17 cellular contexts compared by ENCODE assay signal in the genomic region with DNA sequence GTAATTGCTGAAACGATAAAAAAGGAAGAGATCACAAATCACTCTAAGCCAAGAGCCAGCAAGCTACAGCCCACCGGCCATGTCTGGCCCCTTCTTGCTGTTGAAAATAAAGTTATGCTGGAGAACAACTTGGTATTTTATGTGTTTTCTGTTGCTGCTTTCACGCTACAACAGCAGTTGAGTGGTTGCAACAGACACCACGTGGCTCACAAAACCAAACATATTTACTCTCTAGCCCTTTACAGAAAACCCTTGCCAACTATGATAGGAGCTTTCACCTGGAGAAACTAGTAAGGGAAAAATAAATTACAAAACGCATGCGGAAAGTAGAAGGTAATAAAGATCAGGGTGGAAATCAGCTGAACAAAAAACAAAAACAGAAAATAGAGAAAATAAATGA. TPM values are rescaled to one million over a fixed set of nuclear protein-coding genes. Genes with fewer than 3 reads are reported as not detected.
DNase-seq lines count a peak whose midpoint lies in the region; TF ChIP-seq lines count a peak whose summit lies in the region.
"Had no signal": no experiment of that assay in that cellular context is flagged by ENCODE, and none has a peak within 500 bp of the region (broad histone marks: within the 10 kb centered on the region; RNA-seq: fewer than 3 reads in every experiment).

No MANE protein-coding gene starts in this region.

- 46% methylated on average over 6 of the region's 6 CpGs for WGBS in liver

- no peaks in the 10 kb centered on the region for H3K36me3 ChIP-seq in liver (ENCODE audit: control insufficient read depth in 4 of 4, insufficient read depth in 3 of 4, low read depth in 1 of 4, low read length in 3 of 4)
- H3K36me3 ChIP-seq: BE2C had no signal

- H3K4me1 ChIP-seq in liver (ENCODE audit: control insufficient read depth in 4 of 4, insufficient read depth in 4 of 4, low read length in 3 of 4): peaks cover 0 to 17% (median 9%) of the 10 kb centered on the region in 4 donors

- TF ChIP-seq RAD21 in liver (IDR thresholded peaks at IDR 0.05): no peak

- H3K9ac ChIP-seq in liver (ENCODE audit: low read depth in 1 of 2, low read length in 2 of 2): no peak overlapping the region

- H3K9me3 ChIP-seq in liver (ENCODE audit: control insufficient read depth in 4 of 4, low read length in 3 of 4): no peaks in the 10 kb centered on the region
- H3K9me3 ChIP-seq: BE2C had no signal

- DNase-seq in NCI-H2107 treated with DMSO at 0.1 percent for 48 hours (lab: John Stamatoyannopoulos, UW; ENCODE audit: unreplicated experiment) (peak; percentile 13), NCI-H2107 (lab: John Stamatoyannopoulos, UW) (no peak), DMS79 (lab: John Stamatoyannopoulos, UW) (peak; percentile 42), NB4 (ENCODE audit: low read depth) (peak; percentile 45), NCI-H2171 treated with DMSO at 0.1 percent for 48 hours (lab: John Stamatoyannopoulos, UW) (no peak), Ammon's horn (ENCODE audit: low spot score) (no peak), AG08395 (ENCODE audit: low spot score) (no peak)
- DNase-seq: BE2C; CD8-positive, alpha-beta T cell; DMS53; HFFc6; NCI-H1417 treated with DMSO at 0.1 percent for 48 hours; NCI-H187 treated with DMSO at 0.1 percent for 48 hours; NCI-H2171; NCI-H446 treated with DMSO at 0.1 percent for 48 hours; NCI-H69 had no signal

- H3K27me3 ChIP-seq in liver (ENCODE audit: control insufficient read depth in 4 of 4, insufficient read depth in 4 of 4, low read length in 3 of 4): peaks cover 0 to 3% (median 1%) of the 10 kb centered on the region in 4 donors

- TF ChIP-seq POLR2A in NB4 (IDR thresholded peaks at IDR 0.05; ENCODE audit: extremely low read depth, insufficient read length): no peak

- TF ChIP-seq CTCF in NB4 (IDR thresholded peaks at IDR 0.05; ENCODE audit: low read depth, low read length) (no peak), liver (IDR thresholded peaks at IDR 0.05; ENCODE audit: low read depth, low read length, missing input control) (no peak)

- peak overlapping the region in 1 of 2 donors; percentile 6 for H3K27ac ChIP-seq in liver (ENCODE audit: low read depth in 1 of 2, low read length in 2 of 2)

- peak overlapping the region; percentile 71 for H3K4me3 ChIP-seq in NB4 (ENCODE audit: low read depth, low read length)
- no peak overlapping the region for H3K4me3 ChIP-seq in liver (ENCODE audit: low read depth in 1 of 3, low read length in 3 of 3)

TF ChIP-seq in liver, 16 proteins besides CTCF, POLR2A, EP300 and RAD21:
- TF ChIP-seq TAF1 (conservative IDR thresholded peaks at IDR 0.05) (no peak), FOXA1 (IDR thresholded peaks at IDR 0.05) (no peak), FOXA2 (IDR thresholded peaks at IDR 0.05) (peak; percentile 57), HNF4A (conservative IDR thresholded peaks at IDR 0.05) (peak in 1 of 2 donors; percentile 29)

RNA-seq across cellular contexts. Expression of a gene that starts 41.1 kb away (rescaled TPM):
- 1 to 10 TPM; 1.7 to 3.5 TPM for total RNA-seq in liver
- 1 to 10 TPM; 1.3 to 4.3 TPM for polyA plus RNA-seq in liver

Comparison
In these comparisons a context has a peak if more than half of its experiments do, and no peak if none do; other contexts are left out.
1. DNase-seq: peak in NCI-H2107 treated with DMSO at 0.1 percent for 48 hours (single experiment), DMS79 (single experiment) and NB4 (single experiment); none in NCI-H2107 (single experiment), NCI-H2171 treated with DMSO at 0.1 percent for 48 hours (single experiment), Ammon's horn (single experiment) and AG08395 (single experiment).